11 cellular contexts compared by ENCODE assay signal in genomic region chr10:132406750-132407149, GRCh38. TPM values are rescaled to one million over a fixed set of nuclear protein-coding genes. Genes with fewer than 3 reads are reported as not detected.
DNase-seq lines count a peak whose midpoint lies in the region; ATAC-seq lines count a peak whose summit lies in the region.
"Had no signal": no experiment of that assay in that cellular context is flagged by ENCODE, and none has a peak within 500 bp of the region (broad histone marks: within the 10 kb centered on the region; RNA-seq: fewer than 3 reads in every experiment).

No MANE protein-coding gene starts in this region.

- no peak overlapping the region for H2BK5ac ChIP-seq in mesenchymal stem cell (ENCODE audit: low read depth, low read length, poor library complexity, severe bottlenecking)

- H3K23ac ChIP-seq in mesenchymal stem cell (ENCODE audit: low read length in 2 of 2), result no peak overlapping the region

- H3K27me3 ChIP-seq in H7 (ENCODE audit: control insufficient read depth, insufficient read depth, low read length), result no peaks in the 10 kb centered on the region
- H3K27me3 ChIP-seq in duodenal mucosa (ENCODE audit: control insufficient read depth in 1 of 2, insufficient read depth in 2 of 2, low read length in 2 of 2), result no peaks in the 10 kb centered on the region
- no peaks in the 10 kb centered on the region for H3K27me3 ChIP-seq in mesenchymal stem cell (ENCODE audit: control insufficient read depth in 1 of 2, insufficient read depth in 1 of 2, low read length in 2 of 2)
- H3K27me3 ChIP-seq in subcutaneous abdominal adipose tissue (ENCODE audit: control insufficient read depth in 5 of 5, insufficient read depth in 4 of 5, low read length in 5 of 5), result no peaks in the 10 kb centered on the region

- no peaks in the 10 kb centered on the region for H3K9me3 Mint-ChIP-seq in activated T-cell treated with anti-CD3 and anti-CD28 coated beads, Interleukin-2, amount 50 U/mL, for 72 hours
- H3K9me3 Mint-ChIP-seq: effector memory CD8-positive, alpha-beta T cell; nephron progenitor cell had no signal

- peak overlapping the region; percentile 96 for H4K8ac ChIP-seq in mesenchymal stem cell (ENCODE audit: low read length)

- H3K14ac ChIP-seq in mesenchymal stem cell (ENCODE audit: low read length in 2 of 2), result no peak overlapping the region

- no peaks in the 10 kb centered on the region for H3K27me3 Mint-ChIP-seq in activated T-cell treated with anti-CD3 and anti-CD28 coated beads, Interleukin-2, amount 50 U/mL, for 72 hours (ENCODE audit: low read depth)
- H3K27me3 Mint-ChIP-seq: effector memory CD8-positive, alpha-beta T cell had no signal

- peaks cover 33 to 34% of the 10 kb centered on the region in 2 donors for H3K4me1 ChIP-seq in duodenal mucosa (ENCODE audit: control insufficient read depth in 1 of 2, insufficient read depth in 2 of 2, low read length in 2 of 2)
- peaks cover 47% of the 10 kb centered on the region for H3K4me1 ChIP-seq in mesenchymal stem cell (ENCODE audit: control insufficient read depth, insufficient read depth, low read depth, low read length)
- H3K4me1 ChIP-seq in subcutaneous abdominal adipose tissue (ENCODE audit: control insufficient read depth in 5 of 5, insufficient read depth in 5 of 5, low read length in 5 of 5), result peaks cover 6 to 55% (median 42%) of the 10 kb centered on the region in 5 donors

- H3K27ac ChIP-seq in duodenal mucosa (ENCODE audit: low read depth, low read length), result peak overlapping the region; percentile 70
- H3K27ac ChIP-seq in mesenchymal stem cell (ENCODE audit: low read length, poor library complexity, severe bottlenecking), result no peak overlapping the region
- peak overlapping the region; percentile 41 for H3K27ac ChIP-seq in subcutaneous abdominal adipose tissue (ENCODE audit: low read depth, low read length)

- no peak for ATAC-seq in GM21447 (IDR thresholded peaks at IDR 0.05; ENCODE audit: unreplicated experiment)
- no peak for ATAC-seq in activated T-cell treated with anti-CD3 and anti-CD28 coated beads, Interleukin-2, amount 50 U/mL, for 72 hours (replicated peaks in 1 of 2)
- ATAC-seq: effector memory CD8-positive, alpha-beta T cell had no signal

- no peak overlapping the region for H2BK120ac ChIP-seq in mesenchymal stem cell (ENCODE audit: low read depth, low read length)

- H3K4me3 Mint-ChIP-seq in activated T-cell treated with anti-CD3 and anti-CD28 coated beads, Interleukin-2, amount 50 U/mL, for 72 hours, result no peak overlapping the region
- H3K4me3 Mint-ChIP-seq: nephron progenitor cell had no signal

- peak overlapping the region; percentile 14 to 89 for H2BK12ac ChIP-seq in mesenchymal stem cell (ENCODE audit: low read length in 2 of 2)

- peak overlapping the region; percentile 65 for H2AK5ac ChIP-seq in mesenchymal stem cell (ENCODE audit: low read length, severe bottlenecking)

- peak overlapping the region; percentile 75 for H4K91ac ChIP-seq in mesenchymal stem cell (ENCODE audit: low read length)

- H3K9me3 ChIP-seq in duodenal mucosa (ENCODE audit: control insufficient read depth in 1 of 2, low read length in 2 of 2) (no peaks in the 10 kb centered on the region), mesenchymal stem cell (ENCODE audit: control insufficient read depth, low read length) (no peaks in the 10 kb centered on the region), subcutaneous abdominal adipose tissue (ENCODE audit: control insufficient read depth in 5 of 5, low read length in 5 of 5) (no peaks in the 10 kb centered on the region)

- no peaks in the 10 kb centered on the region for H3K36me3 Mint-ChIP-seq in activated T-cell treated with anti-CD3 and anti-CD28 coated beads, Interleukin-2, amount 50 U/mL, for 72 hours (ENCODE audit: insufficient read depth in 2 of 2)

- H3K18ac ChIP-seq in mesenchymal stem cell (ENCODE audit: low read depth in 1 of 2, low read length in 2 of 2), result peak overlapping the region; percentile 94 to 95

- H3K79me1 ChIP-seq in mesenchymal stem cell (replicated peaks; ENCODE audit: low read length, poor library complexity, severe bottlenecking), result peaks cover 58% of the 10 kb centered on the region

- 96% methylated on average over 16 of the region's 16 CpGs for WGBS in mesenchymal stem cell

- no peak overlapping the region for H3K4me2 ChIP-seq in mesenchymal stem cell (ENCODE audit: low read length, poor library complexity, severe bottlenecking)

- no peak overlapping the region for H2BK15ac ChIP-seq in mesenchymal stem cell (ENCODE audit: low read depth, poor library complexity, severe bottlenecking)

- H2AFZ ChIP-seq in mesenchymal stem cell (ENCODE audit: low read depth, low read length), result no peak overlapping the region

- peaks cover 8% of the 10 kb centered on the region for H3K4me1 Mint-ChIP-seq in activated T-cell treated with anti-CD3 and anti-CD28 coated beads, Interleukin-2, amount 50 U/mL, for 72 hours (ENCODE audit: low read depth)

- DNase-seq in H7 (peak; percentile 68), mesenchymal stem cell (no peak), NCI-H526 (lab: John Stamatoyannopoulos, UW) (no peak), SHP77 (lab: John Stamatoyannopoulos, UW) (no peak)
- no peak for DNase-seq in activated T-cell treated with anti-CD3 and anti-CD28 coated beads, Interleukin-2, amount 50 U/mL, for 72 hours
- DNase-seq: activated gamma-delta T cell; effector memory CD8-positive, alpha-beta T cell; nephron progenitor cell had no signal

- H3K9ac ChIP-seq in duodenal mucosa (ENCODE audit: low read depth in 1 of 2, low read length in 2 of 2), result peak overlapping the region in 1 of 2 donors; percentile 71
- no peak overlapping the region for H3K9ac ChIP-seq in mesenchymal stem cell (ENCODE audit: low read length)
- H3K9ac ChIP-seq in subcutaneous abdominal adipose tissue (ENCODE audit: low read length in 5 of 5), result peak overlapping the region in 2 of 5 donors; percentile 39 to 73

- no peaks in the 10 kb centered on the region for H3K36me3 ChIP-seq in H7 (replicated peaks; ENCODE audit: control insufficient read depth, insufficient read depth, low read length)
- H3K36me3 ChIP-seq in duodenal mucosa (ENCODE audit: control insufficient read depth in 1 of 2, insufficient read depth in 2 of 2, low read length in 2 of 2), result peaks cover 0 to 14% of the 10 kb centered on the region in 2 donors
- H3K36me3 ChIP-seq in mesenchymal stem cell (ENCODE audit: control insufficient read depth in 1 of 2, insufficient read depth in 2 of 2, low read depth in 1 of 2, low read length in 2 of 2), result peaks cover 12 to 82% of the 10 kb centered on the region in 2 experiments
- H3K36me3 ChIP-seq in subcutaneous abdominal adipose tissue (ENCODE audit: control insufficient read depth in 5 of 5, insufficient read depth in 5 of 5, low read length in 5 of 5), result peaks cover 0 to 23% (median 22%) of the 10 kb centered on the region in 5 donors

- peak overlapping the region in 1 of 2 experiments; percentile 15 for H3K4ac ChIP-seq in mesenchymal stem cell (ENCODE audit: low read depth in 1 of 2, low read length in 2 of 2)

- no peak overlapping the region for H3K4me3 ChIP-seq in H7 (ENCODE audit: insufficient read depth, low read depth, low read length)
- H3K4me3 ChIP-seq in duodenal mucosa (ENCODE audit: low read depth in 1 of 2, low read length in 2 of 2), result no peak overlapping the region
- no peak overlapping the region for H3K4me3 ChIP-seq in mesenchymal stem cell (ENCODE audit: insufficient read depth in 1 of 2, low read depth in 1 of 2, low read length in 2 of 2)
- no peak overlapping the region for H3K4me3 ChIP-seq in subcutaneous abdominal adipose tissue (ENCODE audit: low read depth in 1 of 5, low read length in 5 of 5)

- H3K27ac Mint-ChIP-seq in activated T-cell treated with anti-CD3 and anti-CD28 coated beads, Interleukin-2, amount 50 U/mL, for 72 hours, result no peak overlapping the region
- H3K27ac Mint-ChIP-seq: nephron progenitor cell had no signal

RNA-seq across cellular contexts. Expression of gene PWWP2B, which starts 9.8 kb away (rescaled TPM):
- 14.3 and 15.3 TPM in 2 replicates for total RNA-seq in H7 (2014; rRNA removed; shearing (Covaris generic))
- polyA plus RNA-seq in mesenchymal stem cell (2013, experiment 1 of 2), result 9.8 TPM
- polyA plus RNA-seq in mesenchymal stem cell (2013, experiment 2 of 2), result 9.5 TPM
- 1 to 10 TPM; 3.1 to 5.2 TPM for total RNA-seq in activated T-cell treated with anti-CD3 and anti-CD28 coated beads, Interleukin-2, amount 50 U/mL, for 72 hours
